ENCODE assay signal across 8 cellular contexts in the genomic region with DNA sequence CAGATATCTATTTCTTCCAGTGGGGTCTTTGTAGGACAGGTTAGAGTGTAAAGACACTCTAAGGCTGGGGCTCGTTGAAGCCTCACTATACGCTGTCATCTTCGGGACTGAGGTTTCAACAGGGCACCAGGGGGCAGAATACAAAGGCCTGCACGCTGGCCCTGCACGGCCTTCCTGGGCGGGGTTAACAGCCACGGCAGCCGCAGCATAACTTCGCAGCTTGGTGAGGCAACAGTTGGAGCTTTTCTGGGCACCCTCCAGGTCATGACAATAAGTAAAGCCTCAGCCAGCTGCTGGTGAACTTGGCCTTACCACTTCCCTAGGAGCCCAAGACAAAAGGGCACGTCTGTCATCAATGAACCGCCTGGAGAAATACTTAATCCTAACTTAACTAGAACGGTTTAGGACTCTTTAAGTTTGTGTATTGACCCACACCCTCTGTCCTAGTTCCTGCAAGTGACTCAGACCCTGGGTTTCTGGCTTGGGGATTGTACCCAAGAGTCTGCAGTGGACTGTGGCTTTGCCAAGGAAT. TPM values are rescaled to one million over a fixed set of nuclear protein-coding genes. Genes with fewer than 3 reads are reported as not detected.
A peak's percentile ranks its signal among the peaks of the same experiment; 100 is the strongest.
DNase-seq lines count a peak whose midpoint lies in the region; ATAC-seq and TF ChIP-seq lines count a peak whose summit lies in the region.

No MANE protein-coding gene starts in this region.

- no peaks in the 10 kb centered on the region for H3K27me3 ChIP-seq in AG04450 (ENCODE audit: control insufficient read depth, insufficient read depth, low read length)
- no peaks in the 10 kb centered on the region for H3K27me3 ChIP-seq in NT2/D1 (ENCODE audit: insufficient read depth, insufficient read length)
- no peaks in the 10 kb centered on the region for H3K27me3 ChIP-seq in neutrophil
- no peaks in the 10 kb centered on the region for H3K27me3 ChIP-seq in suprapubic skin

- no peak overlapping the region for H3K4me3 ChIP-seq in AG04450 (ENCODE audit: low read depth, low read length)
- no peak overlapping the region for H3K4me3 ChIP-seq in NT2/D1 (ENCODE audit: insufficient read length, low read depth)
- H3K4me3 ChIP-seq in fibroblast of mammary gland (ENCODE audit: control insufficient read depth, low read depth, low read length): no peak overlapping the region
- peak overlapping the region; percentile 15 to 30 for H3K4me3 ChIP-seq in neutrophil (ENCODE audit: low read depth in 1 of 2, low read length in 1 of 2)
- no peak overlapping the region for H3K4me3 ChIP-seq in suprapubic skin

- DNase-seq in AG04450 (ENCODE audit: low read depth, low spot score): no peak
- DNase-seq in GOT3 (lab: John Stamatoyannopoulos, UW): peak; percentile 61
- peak; percentile 70 for DNase-seq in NT2/D1 (ENCODE audit: low read depth, low spot score)
- peak; percentile 81 for DNase-seq in activated T-cell treated with anti-CD3 and anti-CD28 coated beads, Interleukin-2, amount 50 U/mL, for 1 hour
- DNase-seq in fibroblast of mammary gland (ENCODE audit: low read depth): peak; percentile 69
- peak; percentile 91 to 92 for DNase-seq in suprapubic skin (ENCODE audit: low spot score in 2 of 2)

- H3K27ac ChIP-seq in AG04450 (ENCODE audit: low read depth, low read length) (peak overlapping the region; percentile 73), neutrophil (peak overlapping the region; percentile 94), suprapubic skin (peak overlapping the region; percentile 61)

- CTCF ChIA-PET in AG04450 (lab: Charles Lee): interaction anchor here (0.6 to 1.7 kb wide), 16 partner anchors 11 to 889 kb away, joined by 3 to 7 read pairs (median 4); no protein-coding TSS in a partner anchor

- H3K4me1 ChIP-seq in NT2/D1 (ENCODE audit: insufficient read depth, insufficient read length) (peaks cover 2% of the 10 kb centered on the region), neutrophil (ENCODE audit: control insufficient read depth in 1 of 2, insufficient read depth in 1 of 2, low read depth in 1 of 2, low read length in 1 of 2) (peaks cover 44 to 50% of the 10 kb centered on the region in 2 experiments), suprapubic skin (peaks cover 33% of the 10 kb centered on the region)

- H3K9me3 ChIP-seq in AG04450 (ENCODE audit: control insufficient read depth, insufficient read depth, low read length) (no peaks in the 10 kb centered on the region), NT2/D1 (ENCODE audit: insufficient read depth, low read length) (no peaks in the 10 kb centered on the region; the same call in 1 of the 2 replicates), neutrophil (no peaks in the 10 kb centered on the region), suprapubic skin (no peaks in the 10 kb centered on the region)

- H3K36me3 ChIP-seq in NT2/D1 (ENCODE audit: insufficient read depth, insufficient read length, low read length): no peaks in the 10 kb centered on the region
- no peaks in the 10 kb centered on the region for H3K36me3 ChIP-seq in neutrophil
- H3K36me3 ChIP-seq in suprapubic skin: no peaks in the 10 kb centered on the region

- H3K9ac ChIP-seq in NT2/D1 (ENCODE audit: insufficient read length, low read depth): no peak overlapping the region

- POLR2A ChIA-PET in AG04450 (lab: Yijun Ruan, JAX): interaction anchor here (0.5 to 1.0 kb wide), 4 partner anchors 161 to 943 kb away, joined by 3 to 8 read pairs (median 4); no protein-coding TSS in a partner anchor

- no peak for TF ChIP-seq POLR2A in suprapubic skin (IDR thresholded peaks at IDR 0.05)

- TF ChIP-seq CTCF in AG04450 (IDR thresholded peaks at IDR 0.05; ENCODE audit: low read depth, low read length): peak; percentile 68
- TF ChIP-seq CTCF in fibroblast of mammary gland (conservative IDR thresholded peaks at IDR 0.05; ENCODE audit: control insufficient read depth, insufficient read depth, low read depth, low read length): peak; percentile 35
- peak; percentile 70 for TF ChIP-seq CTCF in neutrophil (IDR thresholded peaks at IDR 0.05)
- peak; percentile 45 to 65 for TF ChIP-seq CTCF in suprapubic skin (IDR thresholded peaks at IDR 0.05)

- no peak for ATAC-seq in GM18520 (IDR thresholded peaks at IDR 0.05; ENCODE audit: unreplicated experiment)

- TF ChIP-seq EP300 in suprapubic skin (IDR thresholded peaks at IDR 0.05): no peak

- WGBS in suprapubic skin: 35% methylated on average over 12 of the region's 12 CpGs

RNA-seq across cellular contexts. Expression of gene RUNX1, which starts 2.3 kb away (rescaled TPM):
- polyA plus RNA-seq in AG04450 (2011; rRNA removed): 20.9 and 23.5 TPM in 2 replicates
- 45.7 and 46.1 TPM in 2 replicates for polyA minus RNA-seq in AG04450 (2011; rRNA and poly(A)+ RNA removed)
- total RNA-seq in suprapubic skin: 10 to 100 TPM; 15.4 to 26.7 (median 20.5) TPM

Comparison
In these comparisons a context has a peak if more than half of its experiments do, and no peak if none do; other contexts are left out.
1. H3K4me3 ChIP-seq: peak in neutrophil (2 of 2); none in AG04450 (single experiment), NT2/D1 (single experiment), fibroblast of mammary gland (single experiment) and suprapubic skin (single experiment).
2. Peak in every context shown above with its lines, with median percentiles within 50 percentile points of each other: H3K27ac ChIP-seq and CTCF ChIP-seq.